ENCODE assay signal across 8 cellular contexts in genomic region chr1:156497743-156498446, GRCh38. TPM values are rescaled to one million over a fixed set of nuclear protein-coding genes. Genes with fewer than 3 reads are reported as not detected.
DNase-seq lines count a peak whose midpoint lies in the region; TF ChIP-seq lines count a peak whose summit lies in the region.

No MANE protein-coding gene starts in this region.

- H3K36me3 ChIP-seq in SK-N-MC (ENCODE audit: insufficient read depth, low read length) (no peaks in the 10 kb centered on the region), sigmoid colon (peaks cover 0 to 6% (median 0%) of the 10 kb centered on the region in 4 donors)

- intact Hi-C loops in sigmoid colon (cut with DNase I): no loop called here

- H3K27ac ChIP-seq in SK-N-MC (no peak overlapping the region), sigmoid colon (peak overlapping the region; percentile 98 to 100 (median 100))

- TF ChIP-seq POLR2A in sigmoid colon (IDR thresholded peaks at IDR 0.05): no peak

- H3K4me1 ChIP-seq in sigmoid colon: peaks cover 0 to 78% (median 77%) of the 10 kb centered on the region in 4 donors

- TF ChIP-seq CTCF in GM12875 (IDR thresholded peaks at IDR 0.05; ENCODE audit: borderline replicate concordance, insufficient read depth, low read depth, low read length) (no peak), fibroblast of pulmonary artery (IDR thresholded peaks at IDR 0.05; ENCODE audit: low read length, missing control alignments) (no peak), sigmoid colon (IDR thresholded peaks at IDR 0.05) (no peak)

- WGBS in sigmoid colon, 2 donors: 59 to 68% methylated on average over 6 of the region's 6 CpGs

- H3K4me3 ChIP-seq in GM12875 (ENCODE audit: low read depth, low read length) (peak overlapping the region; percentile 70), SK-N-MC (peak overlapping the region; percentile 90; the same call in 1 of the 2 replicates), fibroblast of pulmonary artery (replicated peaks; ENCODE audit: low read depth, low read length) (peak overlapping the region; percentile 99), sigmoid colon (peak overlapping the region; percentile 89 to 100 (median 95))

- no peaks in the 10 kb centered on the region for H3K27me3 ChIP-seq in sigmoid colon

- H3K9me3 ChIP-seq in SK-N-MC (ENCODE audit: low read depth, low read length): no peaks in the 10 kb centered on the region
- no peaks in the 10 kb centered on the region for H3K9me3 ChIP-seq in sigmoid colon

- H3K9ac ChIP-seq in SK-N-MC (ENCODE audit: insufficient read length): no peak overlapping the region

- no peak for DNase-seq in SK-N-MC (ENCODE audit: low read depth, low spot score)
- DNase-seq in fibroblast of pulmonary artery (ENCODE audit: low read depth): no peak
- DNase-seq in sigmoid colon: peak; percentile 72
- DNase-seq in HuH-7.5 (ENCODE audit: low spot score): no peak
- no peak for DNase-seq in KG1 (lab: John Stamatoyannopoulos, UW)
- DNase-seq in NCI-H510A (lab: John Stamatoyannopoulos, UW): no peak
- DNase-seq in iPS-NIHi7 (ENCODE audit: extremely low spot score): no peak

- no peak for TF ChIP-seq EP300 in sigmoid colon (IDR thresholded peaks at IDR 0.05)

RNA-seq across cellular contexts. Expression of gene MEF2D, which starts 2.7 kb away (rescaled TPM):
- total RNA-seq in sigmoid colon: 10 to 100 TPM; 39.8 to 61.6 (median 53.2) TPM
- 10 to 100 TPM; 13.2 to 31.2 (median 22.9) TPM for polyA plus RNA-seq in sigmoid colon
